ENCODE assay signal across 25 cellular contexts in genomic region chr3:135980343-135980742, GRCh38. TPM values are rescaled to one million over a fixed set of nuclear protein-coding genes. Genes with fewer than 3 reads are reported as not detected.
A peak's percentile ranks its signal among the peaks of the same experiment; 100 is the strongest.
DNase-seq lines count a peak whose midpoint lies in the region; ATAC-seq and TF ChIP-seq lines count a peak whose summit lies in the region.
"Had no signal": no experiment of that assay in that cellular context is flagged by ENCODE, and none has a peak within 500 bp of the region (broad histone marks: within the 10 kb centered on the region; RNA-seq: fewer than 3 reads in every experiment).

No MANE protein-coding gene starts in this region.

- no peak overlapping the region for H3K4me3 Mint-ChIP-seq in HFFc6
- H3K4me3 Mint-ChIP-seq: CD14-positive monocyte; CD4-positive, alpha-beta memory T cell; CD4-positive, CD25-positive, alpha-beta regulatory T cell; CD8-positive, alpha-beta memory T cell had no signal

- no peak for TF ChIP-seq POLR2A in gastrocnemius medialis (IDR thresholded peaks at IDR 0.05)
- no peak for TF ChIP-seq POLR2A in ovary (IDR thresholded peaks at IDR 0.05)

- H3K9me3 ChIP-seq in colonic mucosa (no peaks in the 10 kb centered on the region), osteoblast (ENCODE audit: low read depth, low read length) (no peaks in the 10 kb centered on the region), gastrocnemius medialis (no peaks in the 10 kb centered on the region), ovary (no peaks in the 10 kb centered on the region)
- H3K9me3 ChIP-seq: BE2C had no signal

- H3K27ac Mint-ChIP-seq in HFFc6: no peak overlapping the region
- H3K27ac Mint-ChIP-seq: CD4-positive, alpha-beta memory T cell; CD4-positive, CD25-positive, alpha-beta regulatory T cell; CD8-positive, alpha-beta memory T cell had no signal

- H3K4me3 ChIP-seq in colonic mucosa: no peak overlapping the region
- H3K4me3 ChIP-seq in osteoblast (ENCODE audit: insufficient read depth, low read length): no peak overlapping the region
- no peak overlapping the region for H3K4me3 ChIP-seq in gastrocnemius medialis
- no peak overlapping the region for H3K4me3 ChIP-seq in ovary
- H3K4me3 ChIP-seq: BLaER1, GM12878 had no signal

- no peaks in the 10 kb centered on the region for H3K9me3 Mint-ChIP-seq in HFFc6
- H3K9me3 Mint-ChIP-seq: CD4-positive, alpha-beta memory T cell had no signal

- WGBS in ovary, 3 donors: 83 to 93% (median 87%) methylated on average over 2 of the region's 2 CpGs

- in situ Hi-C loops in gastrocnemius medialis (cut with MboI; ENCODE audit: low sequenced_read_pairs in 4 of 4): no loop called here

- H3K27ac ChIP-seq in colonic mucosa (peak overlapping the region; percentile 42), osteoblast (ENCODE audit: low read depth, low read length) (no peak overlapping the region), gastrocnemius medialis (no peak overlapping the region), ovary (no peak overlapping the region)
- H3K27ac ChIP-seq: BLaER1 had no signal

- H3K4me1 Mint-ChIP-seq in HFFc6 (ENCODE audit: low read depth): peaks cover 8% of the 10 kb centered on the region
- H3K4me1 Mint-ChIP-seq: CD14-positive monocyte; CD4-positive, alpha-beta memory T cell; CD4-positive, CD25-positive, alpha-beta regulatory T cell; CD8-positive, alpha-beta memory T cell had no signal

- H3K36me3 Mint-ChIP-seq in HFFc6 (ENCODE audit: low read depth): peaks cover 18% of the 10 kb centered on the region
- H3K36me3 Mint-ChIP-seq: CD14-positive monocyte; CD4-positive, alpha-beta memory T cell; CD4-positive, CD25-positive, alpha-beta regulatory T cell; CD8-positive, alpha-beta memory T cell had no signal

- ATAC-seq in left colon: peak; percentile 59
- no peak for ATAC-seq in gastrocnemius medialis
- ATAC-seq: GM12878 had no signal

- intact Hi-C loops in colonic mucosa (cut with DNase I) (no loop called here), left colon (cut with DNase I, micrococcal nuclease) (no loop called here), gastrocnemius medialis (cut with DNase I; ENCODE audit: low total_unique reads) (no loop called here), ovary (cut with DNase I) (no loop called here)

- H3K79me2 ChIP-seq in osteoblast (ENCODE audit: insufficient read depth, low read length): peaks cover 79% of the 10 kb centered on the region

- H3K9ac ChIP-seq in colonic mucosa (ENCODE audit: low read depth in 2 of 2, low read length in 2 of 2): no peak overlapping the region
- H3K9ac ChIP-seq: BLaER1 had no signal

- no peaks in the 10 kb centered on the region for H3K27me3 Mint-ChIP-seq in HFFc6 (ENCODE audit: insufficient read depth)

- TF ChIP-seq EP300 in ovary (IDR thresholded peaks at IDR 0.05): no peak

- no peak overlapping the region for H2AFZ ChIP-seq in osteoblast (ENCODE audit: low read length)

- no peak overlapping the region for H3K4me2 ChIP-seq in osteoblast (ENCODE audit: insufficient read depth, low read length)
- H3K4me2 ChIP-seq: BLaER1 had no signal

- DNase-seq in colonic mucosa: no peak
- DNase-seq in left colon: no peak
- DNase-seq in osteoblast (ENCODE audit: insufficient read length, low spot score, missing footprints): peak; percentile 26
- no peak for DNase-seq in UCSD-AML1 (lab: John Stamatoyannopoulos, UW; ENCODE audit: unreplicated experiment)
- no peak for DNase-seq in gastrocnemius medialis
- DNase-seq in ovary: no peak
- DNase-seq in HFFc6: no peak
- DNase-seq: 8988T; ACHN; BE2C; C1 segment of cervical spinal cord; CD4-positive, alpha-beta memory T cell; CD4-positive, CD25-positive, alpha-beta regulatory T cell; CD8-positive, alpha-beta memory T cell; COR-L47; DMS 273 treated with DMSO at 0.1 percent for 48 hours; DMS153; DMS53; DMS79; DND-41; EL; GDM1 had no signal

- H4K20me1 ChIP-seq in osteoblast (ENCODE audit: insufficient read depth, low read length): peaks cover 25% of the 10 kb centered on the region
- H4K20me1 ChIP-seq: BLaER1 had no signal

- H3K36me3 ChIP-seq in colonic mucosa (no peaks in the 10 kb centered on the region), osteoblast (ENCODE audit: insufficient read depth, low read length) (no peaks in the 10 kb centered on the region), gastrocnemius medialis (no peaks in the 10 kb centered on the region), ovary (no peaks in the 10 kb centered on the region)
- H3K36me3 ChIP-seq: BE2C, BLaER1 had no signal

- H3K4me1 ChIP-seq in colonic mucosa: peaks cover 14% of the 10 kb centered on the region
- H3K4me1 ChIP-seq in osteoblast (ENCODE audit: insufficient read depth, low read length): peaks cover 23% of the 10 kb centered on the region
- H3K4me1 ChIP-seq in gastrocnemius medialis: peaks cover 10 to 20% of the 10 kb centered on the region in 2 donors
- peaks cover 2% of the 10 kb centered on the region for H3K4me1 ChIP-seq in ovary (ENCODE audit: insufficient read depth)
- H3K4me1 ChIP-seq: BE2C, BLaER1 had no signal

- TF ChIP-seq CTCF in colonic mucosa (IDR thresholded peaks at IDR 0.05) (no peak), osteoblast (IDR thresholded peaks at IDR 0.05; ENCODE audit: extremely low read depth, low read depth, low read length) (no peak), gastrocnemius medialis (IDR thresholded peaks at IDR 0.05 in 4 of 5, conservative IDR thresholded peaks at IDR 0.05 in 1 of 5) (no peak), ovary (IDR thresholded peaks at IDR 0.05) (no peak), HFFc6 (IDR thresholded peaks at IDR 0.05) (no peak)

- H3K27me3 ChIP-seq in colonic mucosa: no peaks in the 10 kb centered on the region
- H3K27me3 ChIP-seq in osteoblast (ENCODE audit: insufficient read depth, low read length): no peaks in the 10 kb centered on the region
- H3K27me3 ChIP-seq in gastrocnemius medialis: no peaks in the 10 kb centered on the region
- H3K27me3 ChIP-seq in ovary: no peaks in the 10 kb centered on the region
- H3K27me3 ChIP-seq: BE2C, BLaER1 had no signal

RNA-seq across cellular contexts. Expression of gene PPP2R3A, which starts 14.8 kb away (rescaled TPM):
- total RNA-seq in colonic mucosa: 10 to 100 TPM; 10.9 to 22.0 TPM
- 10 to 100 TPM; 21.3 to 28.2 TPM for total RNA-seq in left colon
- 23.9 and 24.2 TPM in 2 replicates for total RNA-seq in osteoblast
- 10 to 100 TPM; 16.8 to 30.3 (median 25.6) TPM for total RNA-seq in gastrocnemius medialis
- 10 to 100 TPM in 6 of 7 donors, 1 to 10 TPM in 1; 9.9 to 17.7 (median 12.5) TPM for total RNA-seq in ovary
- polyA plus RNA-seq in ovary: 1 to 10 TPM; 4.6 to 7.8 TPM
- total RNA-seq in HFFc6 (2021; fragmentation: NEBNext Ultra II Directional; extraction: Animal tissue kit (Norgen Biotek cat#: 25700)): 10 to 100 TPM; 21.2 to 26.1 (median 24.8) TPM
